ENCODE assay signal across 27 cellular contexts in the genomic region with DNA sequence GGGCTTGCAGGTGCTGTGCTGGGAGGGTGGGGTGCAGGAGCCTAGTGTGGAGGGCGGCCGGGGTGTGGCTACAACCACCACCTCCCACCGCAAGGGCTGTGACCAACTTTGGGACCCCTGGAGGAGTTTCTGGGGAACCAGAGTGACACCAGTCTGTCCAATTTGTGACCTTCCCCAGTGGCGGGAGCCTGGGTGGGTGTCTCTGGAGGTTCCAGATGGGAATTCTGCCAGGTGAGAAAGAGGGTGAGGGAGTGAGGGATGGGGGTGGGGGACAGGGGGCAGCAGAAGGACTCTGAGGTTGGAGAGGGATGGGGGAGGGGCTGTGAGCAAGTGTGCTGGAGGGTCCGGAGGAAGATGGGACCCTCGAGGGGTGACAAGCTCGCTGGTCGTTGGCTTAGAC. TPM values are rescaled to one million over a fixed set of nuclear protein-coding genes. Genes with fewer than 3 reads are reported as not detected.
"Had no signal": no experiment of that assay in that cellular context is flagged by ENCODE, and none has a peak within 500 bp of the region (broad histone marks: within the 10 kb centered on the region; RNA-seq: fewer than 3 reads in every experiment).

No MANE protein-coding gene starts in this region.

- H3K36me3 ChIP-seq: colonic mucosa, esophagus squamous epithelium, gastrocnemius medialis, gastroesophageal sphincter, heart left ventricle, heart right ventricle had no signal

- H3K27ac ChIP-seq: colonic mucosa, coronary artery, dorsolateral prefrontal cortex, epithelial cell of prostate, esophagus squamous epithelium, foreskin keratinocyte, gastrocnemius medialis, gastroesophageal sphincter, heart left ventricle, heart right ventricle, hepatocyte had no signal

- DNase-seq: colonic mucosa; cortex of kidney; dermis blood vessel endothelial cell; dorsolateral prefrontal cortex; effector CD4-positive, alpha-beta T cell; effector CD8-positive, alpha-beta T cell; effector memory CD4-positive, alpha-beta T cell; effector memory CD8-positive, alpha-beta T cell; endodermal cell; esophagus squamous epithelium; foreskin fibroblast; foreskin keratinocyte; foreskin melanocyte; gastrocnemius medialis; glutamatergic neuron; head of caudate nucleus; heart left ventricle; heart right ventricle had no signal

- ATAC-seq: effector memory CD8-positive, alpha-beta T cell; esophagus mucosa; foreskin keratinocyte; gastrocnemius medialis; gastroesophageal sphincter; heart left ventricle; heart right ventricle had no signal

- H3K4me1 ChIP-seq: colonic mucosa, foreskin keratinocyte, gastrocnemius medialis had no signal

- FAIRE-seq: colon, endometrium, endothelial cell of umbilical vein, frontal cortex had no signal

- H3K4me2 ChIP-seq: hepatocyte had no signal

- H2AFZ ChIP-seq: hepatocyte had no signal

- H3K79me2 ChIP-seq: hepatocyte had no signal

- H3K9me3 ChIP-seq: colonic mucosa, gastrocnemius medialis had no signal

- H3K4me3 ChIP-seq: colonic mucosa, coronary artery, dorsolateral prefrontal cortex, esophagus squamous epithelium, gastrocnemius medialis, gastroesophageal sphincter, heart left ventricle, heart right ventricle, hepatocyte had no signal

RNA-seq across cellular contexts. Expression of gene CACNA1B, which starts 4.2 kb away (rescaled TPM):
- total RNA-seq: esophagus mucosa, esophagus squamous epithelium had no signal
